ENCODE assay signal across 13 cellular contexts in genomic region chr14:73465833-73466532, GRCh38. TPM values are rescaled to one million over a fixed set of nuclear protein-coding genes. Genes with fewer than 3 reads are reported as not detected.
A peak's percentile ranks its signal among the peaks of the same experiment; 100 is the strongest.
DNase-seq lines count a peak whose midpoint lies in the region; TF ChIP-seq lines count a peak whose summit lies in the region.
"Had no signal": no experiment of that assay in that cellular context is flagged by ENCODE, and none has a peak within 500 bp of the region (broad histone marks: within the 10 kb centered on the region; RNA-seq: fewer than 3 reads in every experiment).

No MANE protein-coding gene starts in this region.

- no peaks in the 10 kb centered on the region for H3K36me3 ChIP-seq in mucosa of rectum (ENCODE audit: control insufficient read depth in 2 of 2, insufficient read depth in 2 of 2, low read length in 2 of 2)

- no peaks in the 10 kb centered on the region for H3K9me3 ChIP-seq in mucosa of rectum (ENCODE audit: control insufficient read depth in 2 of 2, low read length in 2 of 2)
- H3K9me3 ChIP-seq: Caco-2 had no signal

- H3K36me3 Mint-ChIP-seq in brain = no peaks in the 10 kb centered on the region
- no peaks in the 10 kb centered on the region for H3K36me3 Mint-ChIP-seq in activated CD4-positive, alpha-beta memory T cell treated with anti-CD3 and anti-CD28 coated beads for 36 hours

- H3K9me3 Mint-ChIP-seq in brain = no peaks in the 10 kb centered on the region
- H3K9me3 Mint-ChIP-seq in activated CD4-positive, alpha-beta memory T cell treated with anti-CD3 and anti-CD28 coated beads for 36 hours = no peaks in the 10 kb centered on the region

- peak overlapping the region in 3 of 5 experiments; percentile 1 to 54 (median 43) for H3K27ac Mint-ChIP-seq in brain
- no peak overlapping the region for H3K27ac Mint-ChIP-seq in activated CD4-positive, alpha-beta memory T cell treated with anti-CD3 and anti-CD28 coated beads for 36 hours

- TF ChIP-seq CTCF in brain (conservative IDR thresholded peaks at IDR 0.05) = no peak

- peak overlapping the region; percentile 7 to 60 for H3K4me3 ChIP-seq in mucosa of rectum (ENCODE audit: low read length in 2 of 2)

- peak; percentile 37 for DNase-seq in Ammon's horn (ENCODE audit: low spot score)
- DNase-seq in Kasumi-1 (lab: John Stamatoyannopoulos, UW) = peak; percentile 45 to 71
- DNase-seq in activated CD4-positive, alpha-beta memory T cell treated with anti-CD3 and anti-CD28 coated beads for 36 hours = no peak
- DNase-seq in SHP77 (lab: John Stamatoyannopoulos, UW) = no peak
- DNase-seq in inferior parietal cortex (ENCODE audit: extremely low spot score) = no peak
- no peak for DNase-seq in GM03348 (ENCODE audit: low spot score)
- DNase-seq: activated naive CD4-positive, alpha-beta T cell treated with Interleukin-2 at 50 U/mL for 16 hours; Caco-2; NCI-H1436; retina; T-helper 2 cell had no signal

- H3K27ac ChIP-seq in mucosa of rectum (ENCODE audit: low read depth in 2 of 2, low read length in 2 of 2) = peak overlapping the region; percentile 65 to 71

- H3K27me3 ChIP-seq in mucosa of rectum (ENCODE audit: control insufficient read depth in 2 of 2, insufficient read depth in 2 of 2, low read length in 2 of 2) = no peaks in the 10 kb centered on the region

- H3K4me1 ChIP-seq in mucosa of rectum (ENCODE audit: control insufficient read depth in 2 of 2, insufficient read depth in 2 of 2, low read length in 2 of 2) = peaks cover 38 to 44% of the 10 kb centered on the region in 2 donors

- intact Hi-C loops in activated CD4-positive, alpha-beta memory T cell treated with anti-CD3 and anti-CD28 coated beads for 36 hours (cut with micrococcal nuclease) = no loop called here

- peaks cover 25% of the 10 kb centered on the region for H3K4me1 Mint-ChIP-seq in brain
- peaks cover 57% of the 10 kb centered on the region for H3K4me1 Mint-ChIP-seq in activated CD4-positive, alpha-beta memory T cell treated with anti-CD3 and anti-CD28 coated beads for 36 hours (ENCODE audit: low read depth)

- no peak overlapping the region for H3K9ac ChIP-seq in mucosa of rectum (ENCODE audit: low read depth in 1 of 2, low read length in 2 of 2)

- POLR2A ChIA-PET in activated CD4-positive, alpha-beta memory T cell treated with anti-CD3 and anti-CD28 coated beads for 36 hours (lab: Charles Lee) = interaction anchor here (2.2 kb wide), 1 partner anchor 8 kb away, joined by 26 read pairs; the partner anchor contains the start of gene NUMB

- H3K27me3 Mint-ChIP-seq in brain = peaks cover 4% of the 10 kb centered on the region
- H3K27me3 Mint-ChIP-seq in activated CD4-positive, alpha-beta memory T cell treated with anti-CD3 and anti-CD28 coated beads for 36 hours = no peaks in the 10 kb centered on the region

- CTCF ChIA-PET in activated CD4-positive, alpha-beta memory T cell treated with anti-CD3 and anti-CD28 coated beads for 36 hours (lab: Charles Lee) = interaction anchor here (10.1 kb wide), 1 partner anchor 171 kb away, joined by 167 read pairs; no protein-coding TSS in a partner anchor

- H3K4me3 Mint-ChIP-seq in brain = no peak overlapping the region
- H3K4me3 Mint-ChIP-seq in activated CD4-positive, alpha-beta memory T cell treated with anti-CD3 and anti-CD28 coated beads for 36 hours = no peak overlapping the region

RNA-seq across cellular contexts. Expression of gene NUMB, which starts 7.6 kb away (rescaled TPM):
- polyA plus RNA-seq in brain (ENCODE audit: insufficient read depth, low read depth, low replicate concordance) = 16.8 TPM
- 10 to 100 TPM; 45.0 to 46.9 TPM for total RNA-seq in activated CD4-positive, alpha-beta memory T cell treated with anti-CD3 and anti-CD28 coated beads for 36 hours

RNA-seq across cellular contexts. Expression of gene RIOX1, which starts 24.8 kb away (rescaled TPM):
- 8.4 TPM for polyA plus RNA-seq in brain (ENCODE audit: insufficient read depth, low read depth, low replicate concordance)
- total RNA-seq in activated CD4-positive, alpha-beta memory T cell treated with anti-CD3 and anti-CD28 coated beads for 36 hours = 10 to 100 TPM; 13.9 to 15.5 TPM

Comparison
In these comparisons a context has a peak if more than half of its experiments do, and no peak if none do; other contexts are left out.
1. DNase-seq: peak in Ammon's horn (single experiment) and Kasumi-1 (2 of 2); none in activated CD4-positive, alpha-beta memory T cell treated with anti-CD3 and anti-CD28 coated beads for 36 hours (single experiment), SHP77 (0 of 2), inferior parietal cortex (single experiment) and GM03348 (single experiment).